ENCODE assay signal across 1 cellular context in genomic region chr14:101876539-101876938, GRCh38.
TF ChIP-seq lines count a peak whose summit lies in the region.

No MANE protein-coding gene starts in this region.

TF ChIP-seq in endothelial cell of umbilical vein, 7 proteins besides CTCF, POLR2A, EP300 and RAD21:
- TF ChIP-seq POLR2AphosphoS5 (IDR thresholded peaks at IDR 0.05; ENCODE audit: insufficient read depth, low read depth, low read length) (peak; percentile 72), EZH2 (IDR thresholded peaks at IDR 0.05; ENCODE audit: borderline replicate concordance, low read depth, low read length, severe bottlenecking) (no peak), MYC (IDR thresholded peaks at IDR 0.05; ENCODE audit: low read depth, low read length) (no peak), FOS (IDR thresholded peaks at IDR 0.05; ENCODE audit: borderline replicate concordance, insufficient read depth, low read length) (peak; percentile 10), MAX (IDR thresholded peaks at IDR 0.05; ENCODE audit: insufficient read depth, insufficient read length) (peak; percentile 91), JUN (IDR thresholded peaks at IDR 0.05; ENCODE audit: borderline replicate concordance, insufficient read depth, insufficient read length, low read depth) (peak; percentile 83), GATA2 (IDR thresholded peaks at IDR 0.05; ENCODE audit: insufficient read depth, insufficient read length, low read depth, low read length) (no peak)
TF ChIP-seq in endothelial cell of umbilical vein: peak in this region for 4.
